In the genomic region with DNA sequence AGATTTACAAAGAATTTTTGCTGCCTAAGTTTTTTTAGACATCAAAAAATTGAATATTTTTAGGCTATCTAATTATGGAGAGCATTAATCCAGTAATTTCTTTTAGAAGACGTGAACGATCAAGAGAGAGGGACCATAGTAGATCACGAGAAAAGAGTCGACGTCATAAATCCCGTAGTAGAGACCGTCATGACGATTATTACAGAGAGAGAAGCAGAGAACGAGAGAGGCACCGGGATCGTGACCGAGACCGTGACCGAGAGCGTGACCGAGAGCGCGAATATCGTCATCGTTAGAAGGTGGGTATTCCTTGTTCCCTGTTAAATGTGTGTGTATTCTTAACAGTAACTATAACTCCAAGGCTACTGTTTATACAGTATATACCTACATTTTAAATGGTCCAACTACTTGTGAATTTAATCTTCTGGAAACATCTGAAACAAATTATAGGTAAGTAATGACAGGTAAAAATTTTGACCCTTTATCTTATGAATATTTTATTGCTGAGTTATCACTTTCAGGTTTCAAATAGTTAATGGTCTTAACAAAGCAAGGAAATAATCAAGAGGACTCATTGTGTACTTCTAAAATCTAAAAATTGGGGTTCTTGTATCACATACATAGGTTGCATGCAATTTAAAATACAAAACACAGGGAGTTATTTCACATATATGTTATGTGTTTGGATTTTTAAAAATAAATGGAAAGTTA, we compare ENCODE assay signal across 29 cellular contexts.
"Had no signal": no experiment of that assay in that cellular context is flagged by ENCODE, and none has a peak within 500 bp of the region (broad histone marks: within the 10 kb centered on the region; RNA-seq: fewer than 3 reads in every experiment).

No MANE protein-coding gene starts in this region.

- H3K27me3 ChIP-seq: left lung, pancreas, sigmoid colon, spleen, tibial nerve, uterus had no signal

- FAIRE-seq: islet of Langerhans, pancreas, small intestine had no signal

- DNase-seq: hypothalamus; immature natural killer cell; kidney; left colon; left lung; lower lobe of right lung; mammary epithelial cell; mesenchymal stem cell; naive thymus-derived CD8-positive, alpha-beta T cell; nucleus accumbens; pancreas; posterior cingulate gyrus; retina; right cardiac atrium; sigmoid colon; small intestine; spleen; stimulated activated CD4-positive, alpha-beta T cell treated with anti-CD3 and anti-CD28 coated beads, Interleukin-4, amount 100 ng/mL, for 24 hours; stimulated activated naive CD4-positive, alpha-beta T cell; substantia nigra; uterus had no signal

- H3K27me3 Mint-ChIP-seq: naive thymus-derived CD8-positive, alpha-beta T cell; stimulated activated naive CD8-positive, alpha-beta T cell treated with anti-CD3 and anti-CD28 coated beads, Interleukin-15, Interleukin-2, amounts not matched to agents 100 ng/mL and 50 ng/mL, for 24 hours; type B pancreatic cell had no signal

- H3K4me1 Mint-ChIP-seq: nephron had no signal

- H3K4me3 ChIP-seq: left lung, lower lobe of right lung, pancreas, prostate gland, sigmoid colon, spleen, tibial nerve, uterus had no signal

- H3K27ac ChIP-seq: left lung, lower lobe of right lung, pancreas, prostate gland, sigmoid colon, spleen, tibial nerve, uterus had no signal

- H3K9me3 ChIP-seq: left lung, lower lobe of right lung, pancreas, prostate gland, sigmoid colon, spleen, tibial nerve, uterus had no signal

- H3K9me3 Mint-ChIP-seq: immature natural killer cell; naive thymus-derived CD8-positive, alpha-beta T cell; nephron; neural crest cell; stimulated activated effector memory CD8-positive, alpha-beta T cell treated with anti-CD3 and anti-CD28 coated beads, Interleukin-12 subunit alpha, Interleukin-12 subunit beta, amount 100 ng/mL, for 72 hours; stimulated activated naive CD8-positive, alpha-beta T cell treated with anti-CD3 and anti-CD28 coated beads, Interleukin-15, Interleukin-2, amounts not matched to agents 100 ng/mL and 50 ng/mL, for 24 hours; type B pancreatic cell had no signal

- H3K36me3 ChIP-seq: prostate gland, uterus had no signal

- H3K27ac Mint-ChIP-seq: immature natural killer cell; nephron; stimulated activated effector memory CD8-positive, alpha-beta T cell treated with anti-CD3 and anti-CD28 coated beads, Interleukin-12 subunit alpha, Interleukin-12 subunit beta, amount 100 ng/mL, for 72 hours; stimulated activated naive CD8-positive, alpha-beta T cell treated with anti-CD3 and anti-CD28 coated beads, Interleukin-15, Interleukin-2, amounts not matched to agents 100 ng/mL and 50 ng/mL, for 24 hours; type B pancreatic cell had no signal

- H3K4me1 ChIP-seq: pancreas, prostate gland, tibial nerve, uterus had no signal

- H3K4me3 Mint-ChIP-seq: immature natural killer cell; naive thymus-derived CD8-positive, alpha-beta T cell; nephron; neural crest cell; stimulated activated effector memory CD8-positive, alpha-beta T cell treated with anti-CD3 and anti-CD28 coated beads, Interleukin-12 subunit alpha, Interleukin-12 subunit beta, amount 100 ng/mL, for 72 hours; stimulated activated naive CD8-positive, alpha-beta T cell treated with anti-CD3 and anti-CD28 coated beads, Interleukin-15, Interleukin-2, amounts not matched to agents 100 ng/mL and 50 ng/mL, for 24 hours; type B pancreatic cell had no signal

- ATAC-seq: left colon; left lung; lower lobe of right lung; naive thymus-derived CD8-positive, alpha-beta T cell; pancreas; right cardiac atrium; stimulated activated effector memory CD8-positive, alpha-beta T cell treated with anti-CD3 and anti-CD28 coated beads, Interleukin-12 subunit alpha, Interleukin-12 subunit beta, amount 100 ng/mL, for 72 hours had no signal
